8 cellular contexts compared by ENCODE assay signal in genomic region chr2:89780318-89780717, GRCh38.
"Had no signal": no experiment of that assay in that cellular context is flagged by ENCODE, and none has a peak within 500 bp of the region (broad histone marks: within the 10 kb centered on the region; RNA-seq: fewer than 3 reads in every experiment).

No MANE protein-coding gene starts in this region.

- ATAC-seq: K562 had no signal

- H3K4me3 ChIP-seq: GM23248, K562 had no signal

- H3K27ac ChIP-seq: GM23248 had no signal

- H3K9ac ChIP-seq: GM23248 had no signal

- DNase-seq: GM23248, GOT3, H9, HCEC 1CT, KG1 had no signal

- H2AFZ ChIP-seq: GM23248 had no signal

- FAIRE-seq: H54, HTR-8/SVneo, K562 had no signal
